Comparison of ENCODE assay signal across 8 cellular contexts in the genomic region with DNA sequence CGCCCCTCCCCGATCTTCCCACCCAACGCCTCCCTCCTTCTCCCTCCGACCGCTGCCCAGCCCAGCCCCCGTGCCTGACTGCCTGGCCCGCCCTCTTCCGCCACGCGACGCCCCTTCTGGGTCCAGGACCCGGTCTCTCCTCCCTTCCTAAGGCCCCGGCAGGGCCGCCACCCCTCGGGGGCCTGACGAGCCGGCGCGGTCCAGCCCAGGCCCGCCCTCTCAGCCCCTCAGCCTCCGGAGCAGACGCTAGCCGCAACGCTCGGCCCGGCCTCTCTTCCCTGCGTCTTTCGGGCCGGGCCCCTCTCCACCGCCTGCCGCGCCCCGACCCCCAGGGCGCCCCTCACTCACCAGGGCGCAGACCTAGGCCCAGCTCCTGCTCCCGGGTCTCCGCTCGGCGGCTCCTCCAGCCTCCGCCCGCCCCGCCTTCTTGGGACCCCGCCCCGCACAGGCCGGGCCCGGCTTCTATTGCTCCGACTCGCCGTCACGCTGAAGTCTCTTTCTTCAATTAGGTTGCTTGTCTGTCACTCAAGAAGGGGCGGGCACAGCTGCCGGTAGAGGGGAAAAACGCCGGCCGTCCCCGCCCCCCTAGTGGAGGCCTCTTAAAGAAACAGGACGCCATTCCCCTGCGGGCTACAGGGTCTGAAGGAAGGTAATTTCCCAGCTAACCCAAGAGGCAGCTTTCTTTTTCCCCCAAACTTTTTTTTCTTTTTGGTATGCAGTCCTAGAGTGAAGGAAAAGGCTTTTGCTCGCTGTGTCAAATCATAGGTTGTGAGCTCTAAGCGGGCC. TPM values are rescaled to one million over a fixed set of nuclear protein-coding genes. Genes with fewer than 3 reads are reported as not detected.
A peak's percentile ranks its signal among the peaks of the same experiment; 100 is the strongest.
DNase-seq lines count a peak whose midpoint lies in the region; ATAC-seq and TF ChIP-seq lines count a peak whose summit lies in the region.

A gene with protein sequence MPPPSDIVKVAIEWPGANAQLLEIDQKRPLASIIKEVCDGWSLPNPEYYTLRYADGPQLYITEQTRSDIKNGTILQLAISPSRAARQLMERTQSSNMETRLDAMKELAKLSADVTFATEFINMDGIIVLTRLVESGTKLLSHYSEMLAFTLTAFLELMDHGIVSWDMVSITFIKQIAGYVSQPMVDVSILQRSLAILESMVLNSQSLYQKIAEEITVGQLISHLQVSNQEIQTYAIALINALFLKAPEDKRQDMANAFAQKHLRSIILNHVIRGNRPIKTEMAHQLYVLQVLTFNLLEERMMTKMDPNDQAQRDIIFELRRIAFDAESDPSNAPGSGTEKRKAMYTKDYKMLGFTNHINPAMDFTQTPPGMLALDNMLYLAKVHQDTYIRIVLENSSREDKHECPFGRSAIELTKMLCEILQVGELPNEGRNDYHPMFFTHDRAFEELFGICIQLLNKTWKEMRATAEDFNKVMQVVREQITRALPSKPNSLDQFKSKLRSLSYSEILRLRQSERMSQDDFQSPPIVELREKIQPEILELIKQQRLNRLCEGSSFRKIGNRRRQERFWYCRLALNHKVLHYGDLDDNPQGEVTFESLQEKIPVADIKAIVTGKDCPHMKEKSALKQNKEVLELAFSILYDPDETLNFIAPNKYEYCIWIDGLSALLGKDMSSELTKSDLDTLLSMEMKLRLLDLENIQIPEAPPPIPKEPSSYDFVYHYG (minus strand): TSS at position 416 of the 786 bp plus-strand sequence. CDS start 12,133 bp downstream, outside the sequence.

- peak; percentile 87 for ATAC-seq in HG02763 (IDR thresholded peaks at IDR 0.05; ENCODE audit: unreplicated experiment)
- ATAC-seq in upper lobe of left lung (ENCODE audit: low FRiP score in 2 of 2) = peak; percentile 96 to 97

- WGBS in upper lobe of left lung, 2 donors = 1 to 2% methylated on average over 32 to 51 of the region's 60 CpGs

- H3K9me3 ChIP-seq in adipocyte (ENCODE audit: control insufficient read depth, low read length) (no peaks in the 10 kb centered on the region), upper lobe of left lung (no peaks in the 10 kb centered on the region)

- intact Hi-C loops in cardiac septum (cut with DNase I) (loop anchor here (2.0 kb wide), 1 partner anchor 42 kb away; no protein-coding TSS in a partner anchor), posterior cingulate gyrus (cut with DNase I) (loop anchor here (2.0 kb wide), 2 partner anchors 32 to 42 kb away; no protein-coding TSS in a partner anchor)

- TF ChIP-seq POLR2A in upper lobe of left lung (IDR thresholded peaks at IDR 0.05) = peak in 3 of 4 donors; percentile 45 to 84 (median 73)

- H3K4me1 ChIP-seq in adipocyte (ENCODE audit: control insufficient read depth, insufficient read depth, low read length) (peaks cover 45% of the 10 kb centered on the region), upper lobe of left lung (peaks cover 42 to 61% (median 50%) of the 10 kb centered on the region in 4 donors)

- H3K36me3 ChIP-seq in adipocyte (ENCODE audit: control insufficient read depth, insufficient read depth, low read length, severe bottlenecking) (no peaks in the 10 kb centered on the region), upper lobe of left lung (no peaks in the 10 kb centered on the region)

- H3K27me3 ChIP-seq in adipocyte (replicated peaks; ENCODE audit: control insufficient read depth, insufficient read depth, low read length) = no peaks in the 10 kb centered on the region
- no peaks in the 10 kb centered on the region for H3K27me3 ChIP-seq in upper lobe of left lung

- DNase-seq in GM12865 (ENCODE audit: low read depth) (peak; percentile 97), NCI-H1417 treated with DMSO at 0.1 percent for 48 hours (lab: John Stamatoyannopoulos, UW) (peak; percentile 98), SW480 (ENCODE audit: low spot score) (peak; percentile 100), adipocyte (ENCODE audit: low read depth) (peak; percentile 99), cardiac septum (ENCODE audit: low spot score) (peak; percentile 99), posterior cingulate gyrus (peak; percentile 94 to 100 (median 97)), upper lobe of left lung (peak; percentile 98 to 99)

- peak within 1 kb of the TSS; percentile 94 for H3K9ac ChIP-seq in adipocyte (ENCODE audit: low read length)

- peak within 1 kb of the TSS; percentile 90 to 97 (median 95) for H3K27ac ChIP-seq in upper lobe of left lung

- TF ChIP-seq CTCF in GM12865 (IDR thresholded peaks at IDR 0.05; ENCODE audit: insufficient read depth, low read depth, low read length, missing control alignments) (no peak), upper lobe of left lung (IDR thresholded peaks at IDR 0.05) (peak in 4 of 6 experiments; percentile 28 to 46 (median 42))

- TF ChIP-seq EP300 in upper lobe of left lung (IDR thresholded peaks at IDR 0.05) = peak in 1 of 4 donors; percentile 33

- peak within 1 kb of the TSS; percentile 79 for H3K4me3 ChIP-seq in GM12865 (ENCODE audit: low read depth, low read length)
- peak within 1 kb of the TSS; percentile 92 for H3K4me3 ChIP-seq in adipocyte (ENCODE audit: low read length)
- peak within 1 kb of the TSS; percentile 62 to 99 (median 84) for H3K4me3 ChIP-seq in upper lobe of left lung

RNA-seq across cellular contexts. Expression of the gene that starts here (rescaled TPM):
- total RNA-seq in cardiac septum (35.0 TPM), upper lobe of left lung (100 to 1,000 TPM in 1 of 6 donors, 10 to 100 TPM in 5; 36.4 to 103 (median 46.3) TPM)

Comparison
In these comparisons a context has a peak if more than half of its experiments do, and no peak if none do; other contexts are left out.
1. Peak in every context shown above with its lines: DNase-seq, ATAC-seq, H3K4me3 ChIP-seq and H3K27ac ChIP-seq.